ENCODE assay signal across 11 cellular contexts in the genomic region with DNA sequence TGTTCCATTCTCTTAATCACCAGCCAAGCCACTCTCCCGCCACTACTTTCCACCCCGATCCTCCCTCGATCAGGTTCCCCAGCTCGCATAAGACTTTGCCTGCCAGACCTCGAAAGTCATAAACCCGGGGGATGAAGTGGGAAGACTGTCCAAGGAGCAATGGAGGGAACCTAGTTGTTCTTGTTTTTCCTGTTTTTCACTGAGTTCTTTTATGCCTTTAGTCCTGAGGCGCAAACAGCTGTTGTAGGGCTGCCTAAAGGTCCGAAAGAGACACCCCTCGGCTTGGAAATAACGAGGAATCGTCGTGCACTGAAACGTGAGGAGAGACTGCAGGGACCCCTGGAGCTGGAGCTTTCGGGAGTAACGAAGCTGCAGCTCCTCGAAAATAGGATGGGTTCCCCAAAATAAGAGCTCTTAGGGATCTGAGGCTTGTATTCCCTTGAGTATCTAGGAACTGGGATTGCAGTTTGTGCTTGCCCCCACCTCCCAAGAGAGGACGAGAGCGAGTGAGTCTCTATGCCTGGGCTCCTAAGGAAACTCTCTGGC. TPM values are rescaled to one million over a fixed set of nuclear protein-coding genes. Genes with fewer than 3 reads are reported as not detected.
A peak's percentile ranks its signal among the peaks of the same experiment; 100 is the strongest.
DNase-seq lines count a peak whose midpoint lies in the region; ATAC-seq and TF ChIP-seq lines count a peak whose summit lies in the region.
"Had no signal": no experiment of that assay in that cellular context is flagged by ENCODE, and none has a peak within 500 bp of the region (broad histone marks: within the 10 kb centered on the region; RNA-seq: fewer than 3 reads in every experiment).

No MANE protein-coding gene starts in this region.

- peak overlapping the region; percentile 81 for H3K4me2 ChIP-seq in SK-N-SH

- POLR2A ChIA-PET in SK-N-SH (lab: Yijun Ruan, JAX) = no interaction called here

- H3K27me3 ChIP-seq in SK-N-SH (ENCODE audit: insufficient read depth) (peaks cover 97% of the 10 kb centered on the region), tibial artery (peaks cover 11 to 100% of the 10 kb centered on the region in 2 donors), ovary (peaks cover 21% of the 10 kb centered on the region), body of pancreas (peaks cover 0 to 61% of the 10 kb centered on the region in 2 donors)

- DNase-seq in activated naive CD4-positive, alpha-beta T cell treated with Interleukin-2 at 50 U/mL for 16 hours = no peak
- DNase-seq in SK-N-SH (no peak), immature natural killer cell (no peak), tibial artery (no peak), NCI-H226 (no peak), ovary (no peak), body of pancreas (no peak)

- WGBS in SK-N-SH (ENCODE audit: low lambda C conversion rate) = 2% methylated on average over 18 of the region's 18 CpGs
- 4 to 8% (median 7%) methylated on average over 16 to 18 of the region's 18 CpGs for WGBS in ovary, 3 donors
- 3 to 4% methylated on average over 18 of the region's 18 CpGs for WGBS in body of pancreas, 2 donors

- no peak for TF ChIP-seq EP300 in SK-N-SH (IDR thresholded peaks at IDR 0.05; ENCODE audit: borderline replicate concordance in 1 of 2, low read depth in 1 of 2, low read length in 1 of 2)
- TF ChIP-seq EP300 in ovary (IDR thresholded peaks at IDR 0.05) = no peak

- H4K20me1 ChIP-seq in SK-N-SH (ENCODE audit: insufficient read depth) = no peaks in the 10 kb centered on the region

- no peak overlapping the region for H3K9ac ChIP-seq in SK-N-SH

- ATAC-seq in body of pancreas = no peak

- H2AFZ ChIP-seq in SK-N-SH (ENCODE audit: low read depth) = peak overlapping the region; percentile 1; the same call in 1 of the 2 replicates

- H3K27ac ChIP-seq in SK-N-SH (ENCODE audit: low read depth in 2 of 2, low read length in 1 of 2) (no peak overlapping the region), tibial artery (no peak overlapping the region), ovary (no peak overlapping the region), body of pancreas (no peak overlapping the region)
- H3K27ac ChIP-seq: ascending aorta, heart right ventricle had no signal

- H3K9me3 Mint-ChIP-seq in activated naive CD4-positive, alpha-beta T cell treated with anti-CD3 and anti-CD28 coated beads, Interleukin-2, amount 50 U/mL, for 24 hours = peaks cover 5% of the 10 kb centered on the region
- peaks cover 0 to 23% (median 4%) of the 10 kb centered on the region in 6 donors for H3K9me3 Mint-ChIP-seq in immature natural killer cell

- peaks cover 71% of the 10 kb centered on the region for H3K27me3 Mint-ChIP-seq in activated naive CD4-positive, alpha-beta T cell treated with anti-CD3 and anti-CD28 coated beads, Interleukin-2, amount 50 U/mL, for 24 hours
- H3K27me3 Mint-ChIP-seq in immature natural killer cell (ENCODE audit: low read depth in 3 of 3) = peaks cover 65 to 83% (median 74%) of the 10 kb centered on the region in 3 donors

- H3F3A ChIP-seq in SK-N-SH (replicated peaks; ENCODE audit: insufficient read depth) = no peaks in the 10 kb centered on the region

- no peak overlapping the region for H3K27ac Mint-ChIP-seq in activated naive CD4-positive, alpha-beta T cell treated with anti-CD3 and anti-CD28 coated beads, Interleukin-2, amount 50 U/mL, for 24 hours
- H3K27ac Mint-ChIP-seq in immature natural killer cell = no peak overlapping the region

- TF ChIP-seq POLR2A in ovary (IDR thresholded peaks at IDR 0.05) = no peak
- no peak for TF ChIP-seq POLR2A in body of pancreas (IDR thresholded peaks at IDR 0.05)

- H3K4me3 ChIP-seq in SK-N-SH (ENCODE audit: low read depth in 2 of 2, low read length in 1 of 2) = peak overlapping the region; percentile 48 to 59; a peak in 2 of 4 replicates
- H3K4me3 ChIP-seq in tibial artery = peak overlapping the region; percentile 13 to 49
- H3K4me3 ChIP-seq in ovary = no peak overlapping the region
- no peak overlapping the region for H3K4me3 ChIP-seq in body of pancreas

- intact Hi-C loops in tibial artery (cut with DNase I; ENCODE audit: low total_unique reads) (loop anchor here (5.0 kb wide), 1 partner anchor 731 kb away; no protein-coding TSS in a partner anchor), ovary (cut with DNase I) (loop anchor here in 1 of 4 donors (10.0 kb wide), 1 partner anchor 413 kb away; no protein-coding TSS in a partner anchor), body of pancreas (cut with DNase I) (loop anchor here (5.0 kb wide), 1 partner anchor 411 kb away; no protein-coding TSS in a partner anchor)

- H3K4me1 Mint-ChIP-seq in activated naive CD4-positive, alpha-beta T cell treated with anti-CD3 and anti-CD28 coated beads, Interleukin-2, amount 50 U/mL, for 24 hours = peaks cover 28% of the 10 kb centered on the region
- peaks cover 27 to 32% of the 10 kb centered on the region in 2 donors for H3K4me1 Mint-ChIP-seq in immature natural killer cell

- TF ChIP-seq RAD21 in SK-N-SH (IDR thresholded peaks at IDR 0.05; ENCODE audit: low read length) = no peak

- H3K4me3 Mint-ChIP-seq in activated naive CD4-positive, alpha-beta T cell treated with anti-CD3 and anti-CD28 coated beads, Interleukin-2, amount 50 U/mL, for 24 hours = peak overlapping the region; percentile 80
- peak overlapping the region; percentile 78 to 91 (median 84) for H3K4me3 Mint-ChIP-seq in immature natural killer cell

- H3K9me2 ChIP-seq in SK-N-SH = no peaks in the 10 kb centered on the region

- CTCF ChIA-PET in SK-N-SH (lab: Yijun Ruan, JAX) = interaction anchor here (0.6 to 13.5 kb wide), 61 partner anchors 9 to 1469 kb away, joined by 3 to 264 read pairs (median 4); partner anchors contain the start of genes CHN1, EVX2, HOXD10 and HOXD11

- no peaks in the 10 kb centered on the region for H3K79me2 ChIP-seq in SK-N-SH (ENCODE audit: insufficient read depth)

- H3K36me3 ChIP-seq in SK-N-SH (replicated peaks in 1 of 2; ENCODE audit: control insufficient read depth in 1 of 2, insufficient read depth in 2 of 2, low read length in 1 of 2) (no peaks in the 10 kb centered on the region), tibial artery (no peaks in the 10 kb centered on the region), ovary (no peaks in the 10 kb centered on the region), body of pancreas (replicated peaks in 1 of 2; ENCODE audit: insufficient read depth in 1 of 2, low read depth in 2 of 2) (no peaks in the 10 kb centered on the region)
- H3K36me3 ChIP-seq: ascending aorta, heart right ventricle had no signal

- TF ChIP-seq CTCF in SK-N-SH (IDR thresholded peaks at IDR 0.05) = no peak; the same call in 1 of the 2 replicates
- TF ChIP-seq CTCF in tibial artery (IDR thresholded peaks at IDR 0.05) = no peak
- no peak for TF ChIP-seq CTCF in ovary (IDR thresholded peaks at IDR 0.05)
- TF ChIP-seq CTCF in body of pancreas (IDR thresholded peaks at IDR 0.05) = no peak

- H3K4me1 ChIP-seq in SK-N-SH (ENCODE audit: control insufficient read depth in 1 of 2, insufficient read depth in 2 of 2, low read depth in 1 of 2, low read length in 1 of 2) (peaks cover 0 to 25% of the 10 kb centered on the region in 2 experiments; a peak in 3 of 4 replicates), tibial artery (peaks cover 0 to 51% (median 43%) of the 10 kb centered on the region in 4 donors), ovary (ENCODE audit: insufficient read depth) (peaks cover 3% of the 10 kb centered on the region), body of pancreas (peaks cover 33% of the 10 kb centered on the region)

- no peaks in the 10 kb centered on the region for H3K9me3 ChIP-seq in SK-N-SH
- H3K9me3 ChIP-seq in tibial artery = no peaks in the 10 kb centered on the region
- H3K9me3 ChIP-seq in ovary = peaks cover 0 to 3% of the 10 kb centered on the region in 2 donors
- no peaks in the 10 kb centered on the region for H3K9me3 ChIP-seq in body of pancreas
- H3K9me3 ChIP-seq: ascending aorta, heart right ventricle had no signal

- H3K36me3 Mint-ChIP-seq in activated naive CD4-positive, alpha-beta T cell treated with anti-CD3 and anti-CD28 coated beads, Interleukin-2, amount 50 U/mL, for 24 hours = no peaks in the 10 kb centered on the region
- peaks cover 0 to 9% (median 0%) of the 10 kb centered on the region in 3 donors for H3K36me3 Mint-ChIP-seq in immature natural killer cell

TF ChIP-seq in SK-N-SH, 30 proteins besides CTCF, POLR2A, EP300 and RAD21:
- TF ChIP-seq TEAD4 (IDR thresholded peaks at IDR 0.05; ENCODE audit: borderline replicate concordance, insufficient read depth) = no peak
- TF ChIP-seq FOSL2 (IDR thresholded peaks at IDR 0.05; ENCODE audit: borderline replicate concordance, low read depth) = no peak
- no peak for TF ChIP-seq POLR2AphosphoS5 (IDR thresholded peaks at IDR 0.05; ENCODE audit: low read depth, low read length)
- no peak for TF ChIP-seq NFIC (IDR thresholded peaks at IDR 0.05; ENCODE audit: borderline replicate concordance)

RNA-seq across cellular contexts. Expression of gene HOXD12, which starts 1.7 kb away (rescaled TPM):
- polyA plus RNA-seq in SK-N-SH (2012; rRNA removed) (not detected in 2 replicates), immature natural killer cell (not detected), ovary (not detected)
- polyA plus RNA-seq in SK-N-SH (2012; cell fraction: cytosol; rRNA removed) = not detected in 2 replicates
- not detected in 2 replicates for polyA plus RNA-seq in SK-N-SH (2012; cell fraction: nucleus; rRNA removed)
- total RNA-seq in ovary (not detected), body of pancreas (not detected)
- total RNA-seq: ascending aorta, heart right ventricle had no signal
- polyA plus RNA-seq: heart right ventricle had no signal

RNA-seq across cellular contexts. Expression of gene HOXD13, which starts 5.4 kb away (rescaled TPM):
- not detected in 2 replicates for polyA plus RNA-seq in SK-N-SH (2012; rRNA removed)
- 0.01 TPM in 1 of 2 replicates, not detected in the other for polyA plus RNA-seq in SK-N-SH (2012; cell fraction: cytosol; rRNA removed)
- not detected in 2 replicates for polyA plus RNA-seq in SK-N-SH (2012; cell fraction: nucleus; rRNA removed)
- not detected for polyA plus RNA-seq in immature natural killer cell
- total RNA-seq in ovary = not detected
- not detected for polyA plus RNA-seq in ovary
- not detected for total RNA-seq in body of pancreas
- total RNA-seq: ascending aorta, heart right ventricle had no signal
- polyA plus RNA-seq: heart right ventricle had no signal

RNA-seq across cellular contexts. Expression of gene HOXD11, which starts 9.2 kb away (rescaled TPM):
- polyA plus RNA-seq in SK-N-SH (2012; rRNA removed) = not detected in 2 replicates
- polyA plus RNA-seq in SK-N-SH (2012; cell fraction: cytosol; rRNA removed) = not detected in 2 replicates
- polyA plus RNA-seq in SK-N-SH (2012; cell fraction: nucleus; rRNA removed) = not detected in 2 replicates
- not detected for polyA plus RNA-seq in immature natural killer cell
- total RNA-seq in ovary = 1 to 10 TPM in 2 of 7 donors, under 1 TPM in 1, not detected in 4; 0.61 to 1.3 (median 1.1) TPM
- under 1 TPM; 0.07 to 0.48 TPM for polyA plus RNA-seq in ovary
- not detected for total RNA-seq in body of pancreas
- total RNA-seq: ascending aorta, heart right ventricle had no signal
- polyA plus RNA-seq: heart right ventricle had no signal

RNA-seq across cellular contexts. Expression of gene EVX2, which starts 14.1 kb away (rescaled TPM):
- polyA plus RNA-seq in SK-N-SH (2012; rRNA removed) (not detected in 2 replicates), immature natural killer cell (not detected), ovary (not detected)
- not detected in 2 replicates for polyA plus RNA-seq in SK-N-SH (2012; cell fraction: cytosol; rRNA removed)
- polyA plus RNA-seq in SK-N-SH (2012; cell fraction: nucleus; rRNA removed) = 0.01 TPM in 1 of 2 replicates, not detected in the other
- total RNA-seq in ovary (not detected), body of pancreas (not detected)
- total RNA-seq: ascending aorta, Daoy, heart right ventricle had no signal
- polyA plus RNA-seq: heart right ventricle had no signal

RNA-seq across cellular contexts. Expression of gene HOXD10, which starts 18.7 kb away (rescaled TPM):
- polyA plus RNA-seq in SK-N-SH (2012; rRNA removed) = 0.03 and 0.10 TPM in 2 replicates
- 0.04 TPM in 2 replicates for polyA plus RNA-seq in SK-N-SH (2012; cell fraction: cytosol; rRNA removed)
- polyA plus RNA-seq in SK-N-SH (2012; cell fraction: nucleus; rRNA removed) = 0.06 TPM in 1 of 2 replicates, not detected in the other
- polyA plus RNA-seq in immature natural killer cell = not detected
- total RNA-seq in ovary = 1 to 10 TPM in 4 of 7 donors, under 1 TPM in 3; 0.38 to 3.2 (median 1.0) TPM
- 1 to 10 TPM; 1.1 to 8.1 TPM for polyA plus RNA-seq in ovary
- total RNA-seq in body of pancreas = under 1 TPM in 1 of 2 donors, not detected in 1; 0.26 TPM
- total RNA-seq: ascending aorta, heart right ventricle had no signal
- polyA plus RNA-seq: heart right ventricle had no signal

Comparison
In these comparisons a context has a peak if more than half of its experiments do, and no peak if none do; other contexts are left out.
1. H3K4me3 ChIP-seq: peak in SK-N-SH (2 of 2) and tibial artery (2 of 2); none in ovary (single experiment) and body of pancreas (0 of 2).